ENCODE assay signal across 18 cellular contexts in the genomic region with DNA sequence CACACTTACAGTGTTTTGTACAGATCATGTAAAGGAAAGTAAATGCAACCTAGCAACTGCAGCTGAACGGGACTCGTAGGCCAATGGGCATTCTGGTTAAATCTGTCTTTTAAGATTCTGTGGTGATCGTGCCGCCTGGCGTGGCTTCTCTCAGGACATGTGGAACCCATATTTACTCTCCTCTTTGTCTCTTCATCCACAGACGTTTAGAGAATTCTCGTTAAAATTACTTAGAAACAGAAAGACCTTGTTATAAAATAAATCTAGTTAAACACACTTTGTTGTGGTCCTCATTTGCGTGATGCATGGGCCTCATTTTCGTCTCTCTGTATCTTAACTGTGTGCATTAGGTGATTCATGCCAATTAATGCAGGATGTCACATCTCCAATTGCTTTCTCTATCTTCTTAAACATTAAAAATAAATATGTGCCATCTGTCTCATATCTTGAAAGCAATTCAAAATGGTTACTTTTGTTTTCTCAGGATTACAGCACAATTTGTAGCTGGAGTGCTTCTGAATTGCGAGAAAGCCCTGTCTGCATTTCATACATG. TPM values are rescaled to one million over a fixed set of nuclear protein-coding genes. Genes with fewer than 3 reads are reported as not detected.
DNase-seq lines count a peak whose midpoint lies in the region; ATAC-seq and TF ChIP-seq lines count a peak whose summit lies in the region.
"Had no signal": no experiment of that assay in that cellular context is flagged by ENCODE, and none has a peak within 500 bp of the region (broad histone marks: within the 10 kb centered on the region; RNA-seq: fewer than 3 reads in every experiment).

No MANE protein-coding gene starts in this region.

- H3K36me3 Mint-ChIP-seq in Caco-2 (ENCODE audit: insufficient read depth, unreplicated experiment) = peaks cover 65% of the 10 kb centered on the region

- no peaks in the 10 kb centered on the region for H3K27me3 Mint-ChIP-seq in Caco-2 (ENCODE audit: insufficient read depth, unreplicated experiment)

- no peak overlapping the region for H4K91ac ChIP-seq in trophoblast cell (ENCODE audit: low read depth, low read length)

- peaks cover 39% of the 10 kb centered on the region for H3K4me1 Mint-ChIP-seq in Caco-2 (ENCODE audit: low read depth, unreplicated experiment)

- peak overlapping the region; percentile 45 for H2BK12ac ChIP-seq in trophoblast cell (ENCODE audit: low read length)

- H3K23ac ChIP-seq in trophoblast cell (ENCODE audit: low read length) = no peak overlapping the region

- no CpG with 5 or more reads among the region's 10 CpGs for WGBS in trophoblast cell (ENCODE audit: extremely low coverage, insufficient coverage, insufficient read length)
- WGBS in gastroesophageal sphincter (ENCODE audit: low coverage in 1 of 2), 2 donors = 82 to 86% methylated on average over 10 of the region's 10 CpGs

- H3K4me3 Mint-ChIP-seq in Caco-2 (ENCODE audit: unreplicated experiment) = no peak overlapping the region
- H3K4me3 Mint-ChIP-seq: GM23338, WTC11 had no signal

- H4K12ac ChIP-seq in trophoblast cell (ENCODE audit: low read depth, low read length) = no peak overlapping the region

- peaks cover 5% of the 10 kb centered on the region for H3K79me1 ChIP-seq in trophoblast cell (ENCODE audit: low read length)

- TF ChIP-seq CTCF in Caco-2 (IDR thresholded peaks at IDR 0.05; ENCODE audit: insufficient read depth in 1 of 2, low read depth in 1 of 2, low read length in 1 of 2, severe bottlenecking in 1 of 2, unreplicated experiment in 1 of 2) = no peak
- TF ChIP-seq CTCF in gastroesophageal sphincter (IDR thresholded peaks at IDR 0.05) = no peak

- H3K4me3 ChIP-seq in Caco-2 (ENCODE audit: low read depth, low read length) (no peak overlapping the region), trophoblast cell (ENCODE audit: low read depth, low read length) (no peak overlapping the region), gastroesophageal sphincter (no peak overlapping the region)
- H3K4me3 ChIP-seq: cardiac muscle cell, GM23338, SJCRH30 had no signal

- intact Hi-C loops in Caco-2 (cut with micrococcal nuclease; ENCODE audit: unreplicated experiment) = no loop called here

- no peaks in the 10 kb centered on the region for H3K9me3 Mint-ChIP-seq in Caco-2 (ENCODE audit: unreplicated experiment)
- H3K9me3 Mint-ChIP-seq: GM23338, WTC11 had no signal

- no peak overlapping the region for H2AK5ac ChIP-seq in trophoblast cell (ENCODE audit: low read length)

- H3K4me1 ChIP-seq in Caco-2 = peaks cover 36% of the 10 kb centered on the region
- H3K4me1 ChIP-seq in trophoblast cell (ENCODE audit: control insufficient read depth in 1 of 2, insufficient read depth in 2 of 2, low read length in 2 of 2) = peaks cover 0 to 6% of the 10 kb centered on the region in 2 experiments
- H3K4me1 ChIP-seq in gastroesophageal sphincter = peaks cover 16 to 44% (median 24%) of the 10 kb centered on the region in 3 donors
- H3K4me1 ChIP-seq: SJCRH30 had no signal

- H3K9me3 ChIP-seq in Caco-2 (no peaks in the 10 kb centered on the region), trophoblast cell (ENCODE audit: insufficient read depth, low read depth, low read length) (no peaks in the 10 kb centered on the region), gastroesophageal sphincter (no peaks in the 10 kb centered on the region)
- H3K9me3 ChIP-seq: SJCRH30 had no signal

- H3K14ac ChIP-seq in trophoblast cell (ENCODE audit: low read length) = no peak overlapping the region

- no peak for DNase-seq in Caco-2
- DNase-seq in epithelial cell of prostate (ENCODE audit: low read depth, low spot score) = no peak
- peak in 1 of 2 donors; percentile 51 for DNase-seq in trophoblast cell
- no peak for DNase-seq in middle frontal gyrus (ENCODE audit: extremely low spot score, low spot score)
- DNase-seq in SW480 (ENCODE audit: low spot score) = no peak
- DNase-seq: glutamatergic neuron; left ventricle myocardium superior; NCI-H1105; NCI-H524 treated with DMSO at 0.1 percent for 48 hours; nucleus accumbens; SJCRH30; stimulated activated CD4-positive, alpha-beta T cell treated with anti-CD3 and anti-CD28 coated beads, Interleukin-15, amount 100 ng/mL, for 24 hours had no signal

- H3K27ac ChIP-seq in epithelial cell of prostate = peak overlapping the region; percentile 100
- no peak overlapping the region for H3K27ac ChIP-seq in trophoblast cell (ENCODE audit: low read depth, low read length)
- peak overlapping the region in 2 of 4 donors; percentile 99 to 100 for H3K27ac ChIP-seq in gastroesophageal sphincter
- H3K27ac ChIP-seq: cardiac muscle cell, SJCRH30 had no signal

- TF ChIP-seq EP300 in gastroesophageal sphincter (IDR thresholded peaks at IDR 0.05) = no peak

- H3K27ac Mint-ChIP-seq in Caco-2 (ENCODE audit: unreplicated experiment) = peak overlapping the region; percentile 89
- H3K27ac Mint-ChIP-seq: GM23338 had no signal

- H3K79me2 ChIP-seq in trophoblast cell (ENCODE audit: control insufficient read depth, insufficient read depth, low read length, poor library complexity) = no peaks in the 10 kb centered on the region

- H3K4ac ChIP-seq in trophoblast cell (ENCODE audit: low read depth, low read length) = no peak overlapping the region

- no peak overlapping the region for H4K8ac ChIP-seq in trophoblast cell (ENCODE audit: low read depth, low read length)

- no peaks in the 10 kb centered on the region for H3K27me3 ChIP-seq in Caco-2 (replicated peaks; ENCODE audit: control insufficient read depth, insufficient read depth, low read length)
- H3K27me3 ChIP-seq in trophoblast cell (ENCODE audit: insufficient read depth, low read length) = no peaks in the 10 kb centered on the region
- H3K27me3 ChIP-seq in gastroesophageal sphincter = no peaks in the 10 kb centered on the region
- H3K27me3 ChIP-seq: SJCRH30 had no signal

- no peak overlapping the region for H3K18ac ChIP-seq in trophoblast cell (ENCODE audit: low read length)

- CTCF ChIA-PET in Caco-2 (lab: Charles Lee) = interaction anchor here (1.1 kb wide), 1 partner anchor 18 kb away, joined by 4 read pairs; no protein-coding TSS in a partner anchor

- no TSS peak for BruUV-seq in Caco-2 (replicated peaks; lab: Mats Ljungman, UMichigan)

- H2AFZ ChIP-seq in trophoblast cell (ENCODE audit: insufficient read depth, low read length, poor library complexity) = no peak overlapping the region
- H2AFZ ChIP-seq: GM23338 had no signal

- POLR2A ChIA-PET in Caco-2 (lab: Charles Lee) = interaction anchor here (1.0 to 4.0 kb wide), 2 partner anchors 11 to 12 kb away, joined by 3 to 18 read pairs; a partner anchor contains a TSS

- TF ChIP-seq POLR2A in gastroesophageal sphincter (IDR thresholded peaks at IDR 0.05) = no peak

- H2BK120ac ChIP-seq in trophoblast cell (ENCODE audit: insufficient read depth, low read length, poor library complexity) = no peak overlapping the region

- H3K4me2 ChIP-seq in trophoblast cell (ENCODE audit: low read length) = no peak overlapping the region
- H3K4me2 ChIP-seq: GM23338 had no signal

- H3K36me3 ChIP-seq in Caco-2 (ENCODE audit: control insufficient read depth, insufficient read depth, low read length) (peaks cover 4% of the 10 kb centered on the region), trophoblast cell (ENCODE audit: control insufficient read depth in 1 of 2, insufficient read depth in 2 of 2, low read length in 2 of 2) (peaks cover 7 to 11% of the 10 kb centered on the region in 2 experiments), gastroesophageal sphincter (peaks cover 0 to 34% of the 10 kb centered on the region in 2 donors)
- H3K36me3 ChIP-seq: cardiac muscle cell had no signal

- H3K9ac ChIP-seq in trophoblast cell (ENCODE audit: low read length) = no peak overlapping the region

- peak; percentile 2 for ATAC-seq in SK-N-SH treated with all-trans-retinoic acid at 6 μM for 48 hours
- no peak for ATAC-seq in gastroesophageal sphincter
- ATAC-seq in HG02885 (IDR thresholded peaks at IDR 0.05; ENCODE audit: poor library complexity, unreplicated experiment) = no peak
- ATAC-seq: GM23338, left ventricle myocardium superior, WTC11 had no signal

- H2BK5ac ChIP-seq in trophoblast cell (ENCODE audit: low read depth, low read length, poor library complexity) = no peak overlapping the region

TF ChIP-seq in SK-N-SH treated with all-trans-retinoic acid at 6 μM for 48 hours, 23 proteins besides CTCF, POLR2A, EP300 and RAD21:
- no peak for TF ChIP-seq TOX (CRISPR knock-in tag; IDR thresholded peaks at IDR 0.05; ENCODE audit: borderline replicate concordance)

RNA-seq across cellular contexts. Expression of a gene that starts 11.5 kb away (rescaled TPM):
- total RNA-seq in Caco-2 (2022) = 78.5 and 84.5 TPM in 2 replicates
- polyA plus RNA-seq in trophoblast cell (2013) = 113 TPM in 2 replicates
- 100 to 1,000 TPM in 2 of 4 donors, 10 to 100 TPM in 2; 90.3 to 113 (median 105) TPM for total RNA-seq in gastroesophageal sphincter
